In the genomic region with DNA sequence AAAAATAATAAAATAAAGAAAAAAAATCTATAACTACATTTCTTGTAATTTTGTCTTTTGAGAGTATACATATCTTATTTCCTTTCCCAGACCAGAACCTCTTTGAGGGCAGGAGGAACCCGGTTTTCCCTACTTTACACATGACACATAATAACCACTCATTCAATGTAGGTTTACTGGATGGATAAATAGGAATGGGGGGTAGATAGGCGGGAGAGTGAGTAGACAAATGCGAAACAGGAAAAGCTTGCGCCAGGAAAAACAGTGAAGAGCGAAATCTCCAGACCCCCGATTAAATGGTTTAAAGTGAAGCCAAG, we compare ENCODE assay signal across 2 cellular contexts.
TF ChIP-seq lines count a peak whose summit lies in the region.

No MANE protein-coding gene starts in this region.

TF ChIP-seq in K562, 482 proteins besides CTCF, POLR2A, EP300 and RAD21 (continued from another document):
- no peak for TF ChIP-seq PYGO2 (tag; IDR thresholded peaks at IDR 0.05)
- TF ChIP-seq, protein P1, sequence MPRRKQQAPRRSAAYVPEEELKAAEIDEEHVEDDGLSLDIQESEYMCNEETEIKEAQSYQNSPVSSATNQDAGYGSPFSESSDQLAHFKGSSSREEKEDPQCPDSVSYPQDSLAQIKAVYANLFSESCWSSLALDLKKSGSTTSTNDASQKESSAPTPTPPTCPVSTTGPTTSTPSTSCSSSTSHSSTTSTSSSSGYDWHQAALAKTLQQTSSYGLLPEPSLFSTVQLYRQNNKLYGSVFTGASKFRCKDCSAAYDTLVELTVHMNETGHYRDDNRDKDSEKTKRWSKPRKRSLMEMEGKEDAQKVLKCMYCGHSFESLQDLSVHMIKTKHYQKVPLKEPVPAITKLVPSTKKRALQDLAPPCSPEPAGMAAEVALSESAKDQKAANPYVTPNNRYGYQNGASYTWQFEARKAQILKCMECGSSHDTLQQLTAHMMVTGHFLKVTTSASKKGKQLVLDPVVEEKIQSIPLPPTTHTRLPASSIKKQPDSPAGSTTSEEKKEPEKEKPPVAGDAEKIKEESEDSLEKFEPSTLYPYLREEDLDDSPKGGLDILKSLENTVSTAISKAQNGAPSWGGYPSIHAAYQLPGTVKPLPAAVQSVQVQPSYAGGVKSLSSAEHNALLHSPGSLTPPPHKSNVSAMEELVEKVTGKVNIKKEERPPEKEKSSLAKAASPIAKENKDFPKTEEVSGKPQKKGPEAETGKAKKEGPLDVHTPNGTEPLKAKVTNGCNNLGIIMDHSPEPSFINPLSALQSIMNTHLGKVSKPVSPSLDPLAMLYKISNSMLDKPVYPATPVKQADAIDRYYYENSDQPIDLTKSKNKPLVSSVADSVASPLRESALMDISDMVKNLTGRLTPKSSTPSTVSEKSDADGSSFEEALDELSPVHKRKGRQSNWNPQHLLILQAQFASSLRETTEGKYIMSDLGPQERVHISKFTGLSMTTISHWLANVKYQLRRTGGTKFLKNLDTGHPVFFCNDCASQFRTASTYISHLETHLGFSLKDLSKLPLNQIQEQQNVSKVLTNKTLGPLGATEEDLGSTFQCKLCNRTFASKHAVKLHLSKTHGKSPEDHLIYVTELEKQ (CRISPR knock-in tag; IDR thresholded peaks at IDR 0.05) = no peak

TF ChIP-seq in HepG2, 621 proteins besides CTCF, POLR2A, EP300 and RAD21 (continued from another document):
- TF ChIP-seq, protein P2, sequence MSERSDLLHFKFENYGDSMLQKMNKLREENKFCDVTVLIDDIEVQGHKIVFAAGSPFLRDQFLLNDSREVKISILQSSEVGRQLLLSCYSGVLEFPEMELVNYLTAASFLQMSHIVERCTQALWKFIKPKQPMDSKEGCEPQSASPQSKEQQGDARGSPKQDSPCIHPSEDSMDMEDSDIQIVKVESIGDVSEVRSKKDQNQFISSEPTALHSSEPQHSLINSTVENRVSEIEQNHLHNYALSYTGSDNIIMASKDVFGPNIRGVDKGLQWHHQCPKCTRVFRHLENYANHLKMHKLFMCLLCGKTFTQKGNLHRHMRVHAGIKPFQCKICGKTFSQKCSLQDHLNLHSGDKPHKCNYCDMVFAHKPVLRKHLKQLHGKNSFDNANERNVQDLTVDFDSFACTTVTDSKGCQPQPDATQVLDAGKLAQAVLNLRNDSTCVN (CRISPR knock-in tag; IDR thresholded peaks at IDR 0.05; ENCODE audit: borderline replicate concordance) = no peak
- TF ChIP-seq RARG (CRISPR knock-in tag; IDR thresholded peaks at IDR 0.05; ENCODE audit: low read depth) = peak; percentile 52; the same call in 1 of the 2 replicates
- TF ChIP-seq SIX1 (CRISPR knock-in tag; IDR thresholded peaks at IDR 0.05; ENCODE audit: borderline replicate concordance) = no peak
- no peak for TF ChIP-seq SOX6 (IDR thresholded peaks at IDR 0.05)
- TF ChIP-seq SOX6 (CRISPR knock-in tag; IDR thresholded peaks at IDR 0.05) = no peak
- TF ChIP-seq, protein P3, sequence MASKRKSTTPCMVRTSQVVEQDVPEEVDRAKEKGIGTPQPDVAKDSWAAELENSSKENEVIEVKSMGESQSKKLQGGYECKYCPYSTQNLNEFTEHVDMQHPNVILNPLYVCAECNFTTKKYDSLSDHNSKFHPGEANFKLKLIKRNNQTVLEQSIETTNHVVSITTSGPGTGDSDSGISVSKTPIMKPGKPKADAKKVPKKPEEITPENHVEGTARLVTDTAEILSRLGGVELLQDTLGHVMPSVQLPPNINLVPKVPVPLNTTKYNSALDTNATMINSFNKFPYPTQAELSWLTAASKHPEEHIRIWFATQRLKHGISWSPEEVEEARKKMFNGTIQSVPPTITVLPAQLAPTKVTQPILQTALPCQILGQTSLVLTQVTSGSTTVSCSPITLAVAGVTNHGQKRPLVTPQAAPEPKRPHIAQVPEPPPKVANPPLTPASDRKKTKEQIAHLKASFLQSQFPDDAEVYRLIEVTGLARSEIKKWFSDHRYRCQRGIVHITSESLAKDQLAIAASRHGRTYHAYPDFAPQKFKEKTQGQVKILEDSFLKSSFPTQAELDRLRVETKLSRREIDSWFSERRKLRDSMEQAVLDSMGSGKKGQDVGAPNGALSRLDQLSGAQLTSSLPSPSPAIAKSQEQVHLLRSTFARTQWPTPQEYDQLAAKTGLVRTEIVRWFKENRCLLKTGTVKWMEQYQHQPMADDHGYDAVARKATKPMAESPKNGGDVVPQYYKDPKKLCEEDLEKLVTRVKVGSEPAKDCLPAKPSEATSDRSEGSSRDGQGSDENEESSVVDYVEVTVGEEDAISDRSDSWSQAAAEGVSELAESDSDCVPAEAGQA (IDR thresholded peaks at IDR 0.05; ENCODE audit: low read depth) = no peak
- TF ChIP-seq, protein P3 (CRISPR knock-in tag; IDR thresholded peaks at IDR 0.05; ENCODE audit: borderline replicate concordance) = no peak
- no peak for TF ChIP-seq ZNF766 (CRISPR knock-in tag; IDR thresholded peaks at IDR 0.05; ENCODE audit: borderline replicate concordance)
- TF ChIP-seq, protein P4, sequence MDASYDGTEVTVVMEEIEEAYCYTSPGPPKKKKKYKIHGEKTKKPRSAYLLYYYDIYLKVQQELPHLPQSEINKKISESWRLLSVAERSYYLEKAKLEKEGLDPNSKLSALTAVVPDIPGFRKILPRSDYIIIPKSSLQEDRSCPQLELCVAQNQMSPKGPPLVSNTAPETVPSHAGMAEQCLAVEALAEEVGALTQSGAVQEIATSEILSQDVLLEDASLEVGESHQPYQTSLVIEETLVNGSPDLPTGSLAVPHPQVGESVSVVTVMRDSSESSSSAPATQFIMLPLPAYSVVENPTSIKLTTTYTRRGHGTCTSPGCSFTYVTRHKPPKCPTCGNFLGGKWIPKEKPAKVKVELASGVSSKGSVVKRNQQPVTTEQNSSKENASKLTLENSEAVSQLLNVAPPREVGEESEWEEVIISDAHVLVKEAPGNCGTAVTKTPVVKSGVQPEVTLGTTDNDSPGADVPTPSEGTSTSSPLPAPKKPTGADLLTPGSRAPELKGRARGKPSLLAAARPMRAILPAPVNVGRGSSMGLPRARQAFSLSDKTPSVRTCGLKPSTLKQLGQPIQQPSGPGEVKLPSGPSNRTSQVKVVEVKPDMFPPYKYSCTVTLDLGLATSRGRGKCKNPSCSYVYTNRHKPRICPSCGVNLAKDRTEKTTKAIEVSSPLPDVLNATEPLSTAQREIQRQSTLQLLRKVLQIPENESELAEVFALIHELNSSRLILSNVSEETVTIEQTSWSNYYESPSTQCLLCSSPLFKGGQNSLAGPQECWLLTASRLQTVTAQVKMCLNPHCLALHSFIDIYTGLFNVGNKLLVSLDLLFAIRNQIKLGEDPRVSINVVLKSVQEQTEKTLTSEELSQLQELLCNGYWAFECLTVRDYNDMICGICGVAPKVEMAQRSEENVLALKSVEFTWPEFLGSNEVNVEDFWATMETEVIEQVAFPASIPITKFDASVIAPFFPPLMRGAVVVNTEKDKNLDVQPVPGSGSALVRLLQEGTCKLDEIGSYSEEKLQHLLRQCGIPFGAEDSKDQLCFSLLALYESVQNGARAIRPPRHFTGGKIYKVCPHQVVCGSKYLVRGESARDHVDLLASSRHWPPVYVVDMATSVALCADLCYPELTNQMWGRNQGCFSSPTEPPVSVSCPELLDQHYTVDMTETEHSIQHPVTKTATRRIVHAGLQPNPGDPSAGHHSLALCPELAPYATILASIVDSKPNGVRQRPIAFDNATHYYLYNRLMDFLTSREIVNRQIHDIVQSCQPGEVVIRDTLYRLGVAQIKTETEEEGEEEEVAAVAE (CRISPR knock-in tag; IDR thresholded peaks at IDR 0.05; ENCODE audit: borderline replicate concordance) = no peak
- no peak for TF ChIP-seq U2AF1 (optimal IDR thresholded peaks at IDR 0.05; ENCODE audit: low read depth, low read length)
- TF ChIP-seq KDM2A (CRISPR knock-in tag; IDR thresholded peaks at IDR 0.05; ENCODE audit: borderline replicate concordance, low read depth) = no peak
- TF ChIP-seq HOXA9 (CRISPR knock-in tag; IDR thresholded peaks at IDR 0.05; ENCODE audit: borderline replicate concordance) = peak; percentile 48; the same call in 1 of the 2 replicates
- TF ChIP-seq ZNF224 (CRISPR knock-in tag; IDR thresholded peaks at IDR 0.05) = no peak
- TF ChIP-seq KAT2B (IDR thresholded peaks at IDR 0.05; ENCODE audit: borderline replicate concordance, low read depth, low read length) = no peak
- TF ChIP-seq ZNF891 (CRISPR knock-in tag; IDR thresholded peaks at IDR 0.05) = no peak
- peak; percentile 57; the same call in 1 of the 2 replicates for TF ChIP-seq ZSCAN12 (CRISPR knock-in tag; IDR thresholded peaks at IDR 0.05)
- TF ChIP-seq, protein P5, sequence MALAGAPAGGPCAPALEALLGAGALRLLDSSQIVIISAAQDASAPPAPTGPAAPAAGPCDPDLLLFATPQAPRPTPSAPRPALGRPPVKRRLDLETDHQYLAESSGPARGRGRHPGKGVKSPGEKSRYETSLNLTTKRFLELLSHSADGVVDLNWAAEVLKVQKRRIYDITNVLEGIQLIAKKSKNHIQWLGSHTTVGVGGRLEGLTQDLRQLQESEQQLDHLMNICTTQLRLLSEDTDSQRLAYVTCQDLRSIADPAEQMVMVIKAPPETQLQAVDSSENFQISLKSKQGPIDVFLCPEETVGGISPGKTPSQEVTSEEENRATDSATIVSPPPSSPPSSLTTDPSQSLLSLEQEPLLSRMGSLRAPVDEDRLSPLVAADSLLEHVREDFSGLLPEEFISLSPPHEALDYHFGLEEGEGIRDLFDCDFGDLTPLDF (CRISPR knock-in tag; IDR thresholded peaks at IDR 0.05) = no peak
- TF ChIP-seq ARNTL (CRISPR knock-in tag; IDR thresholded peaks at IDR 0.05) = no peak
- TF ChIP-seq, protein P6, sequence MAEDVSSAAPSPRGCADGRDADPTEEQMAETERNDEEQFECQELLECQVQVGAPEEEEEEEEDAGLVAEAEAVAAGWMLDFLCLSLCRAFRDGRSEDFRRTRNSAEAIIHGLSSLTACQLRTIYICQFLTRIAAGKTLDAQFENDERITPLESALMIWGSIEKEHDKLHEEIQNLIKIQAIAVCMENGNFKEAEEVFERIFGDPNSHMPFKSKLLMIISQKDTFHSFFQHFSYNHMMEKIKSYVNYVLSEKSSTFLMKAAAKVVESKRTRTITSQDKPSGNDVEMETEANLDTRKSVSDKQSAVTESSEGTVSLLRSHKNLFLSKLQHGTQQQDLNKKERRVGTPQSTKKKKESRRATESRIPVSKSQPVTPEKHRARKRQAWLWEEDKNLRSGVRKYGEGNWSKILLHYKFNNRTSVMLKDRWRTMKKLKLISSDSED (CRISPR knock-in tag; IDR thresholded peaks at IDR 0.05) = no peak
- TF ChIP-seq ZNF713 (CRISPR knock-in tag; IDR thresholded peaks at IDR 0.05) = no peak
- no peak for TF ChIP-seq CHD2 (IDR thresholded peaks at IDR 0.05; ENCODE audit: low read depth, low read length)
- TF ChIP-seq PITX1 (CRISPR knock-in tag; IDR thresholded peaks at IDR 0.05) = no peak
- TF ChIP-seq ZNF878 (CRISPR knock-in tag; IDR thresholded peaks at IDR 0.05) = 0 out of 2 replicates have a peak, but pooled peaks have one; percentile 51
- no peak for TF ChIP-seq KAT7 (CRISPR knock-in tag; IDR thresholded peaks at IDR 0.05; ENCODE audit: borderline replicate concordance)
- TF ChIP-seq TEAD3 (CRISPR knock-in tag; optimal IDR thresholded peaks at IDR 0.05; ENCODE audit: borderline replicate concordance) = no peak
- TF ChIP-seq SIN3A (IDR thresholded peaks at IDR 0.05; ENCODE audit: borderline replicate concordance, low read depth, low read length) = no peak
- no peak for TF ChIP-seq FLYWCH1 (CRISPR knock-in tag; IDR thresholded peaks at IDR 0.05)
- no peak for TF ChIP-seq CBX2 (IDR thresholded peaks at IDR 0.05; ENCODE audit: low read depth, low read length)
- no peak for TF ChIP-seq CBX2 (CRISPR knock-in tag; IDR thresholded peaks at IDR 0.05; ENCODE audit: low read depth)
- no peak for TF ChIP-seq HNRNPL (IDR thresholded peaks at IDR 0.05; ENCODE audit: low read depth, low read length)
- TF ChIP-seq REL (CRISPR knock-in tag; conservative IDR thresholded peaks at IDR 0.05) = peak; percentile 35; the same call in 1 of the 2 replicates
- TF ChIP-seq, protein P7, sequence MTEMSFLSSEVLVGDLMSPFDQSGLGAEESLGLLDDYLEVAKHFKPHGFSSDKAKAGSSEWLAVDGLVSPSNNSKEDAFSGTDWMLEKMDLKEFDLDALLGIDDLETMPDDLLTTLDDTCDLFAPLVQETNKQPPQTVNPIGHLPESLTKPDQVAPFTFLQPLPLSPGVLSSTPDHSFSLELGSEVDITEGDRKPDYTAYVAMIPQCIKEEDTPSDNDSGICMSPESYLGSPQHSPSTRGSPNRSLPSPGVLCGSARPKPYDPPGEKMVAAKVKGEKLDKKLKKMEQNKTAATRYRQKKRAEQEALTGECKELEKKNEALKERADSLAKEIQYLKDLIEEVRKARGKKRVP (CRISPR knock-in tag; IDR thresholded peaks at IDR 0.05) = peak in 1 of 2 experiments; percentile 28; a peak in 1 of 4 replicates
